In the genomic region with DNA sequence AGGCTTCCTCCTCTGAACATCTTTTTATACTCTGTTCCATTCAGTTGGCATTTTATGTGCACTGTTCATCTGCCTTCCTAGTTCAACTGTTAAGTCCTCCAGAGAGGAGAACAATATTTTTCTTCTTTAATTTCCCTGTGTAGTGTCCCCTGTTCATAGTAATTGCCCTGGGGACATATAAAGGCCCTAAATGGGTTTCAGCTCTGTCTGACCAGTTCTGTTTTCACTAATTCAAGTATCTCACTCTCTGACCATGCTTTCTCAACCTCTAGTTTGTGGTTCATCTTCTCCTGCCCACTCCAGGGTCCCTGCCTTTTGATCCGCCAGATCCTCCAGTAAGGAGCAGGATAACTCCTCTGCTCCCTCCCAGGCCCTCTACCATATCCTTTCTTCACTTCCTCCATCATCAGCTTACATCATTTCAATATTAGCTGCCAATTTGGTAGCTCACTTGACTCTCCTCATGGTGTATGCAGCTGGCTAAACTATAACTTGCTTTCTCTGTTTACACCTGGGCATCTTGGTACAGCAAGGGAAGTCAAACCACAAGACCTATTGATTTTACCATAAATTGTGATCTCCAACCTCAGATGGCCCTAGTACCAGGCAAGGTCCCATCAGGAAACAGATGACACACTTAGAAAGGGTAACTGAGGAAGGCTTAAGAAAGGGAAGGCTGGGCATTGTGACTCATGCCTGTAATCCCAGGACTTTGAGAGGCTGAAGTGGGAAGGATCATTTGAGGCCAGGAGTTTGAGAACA, we compare ENCODE assay signal across 16 cellular contexts. TPM values are rescaled to one million over a fixed set of nuclear protein-coding genes. Genes with fewer than 3 reads are reported as not detected.
DNase-seq lines count a peak whose midpoint lies in the region; ATAC-seq lines count a peak whose summit lies in the region.
"Had no signal": no experiment of that assay in that cellular context is flagged by ENCODE, and none has a peak within 500 bp of the region (broad histone marks: within the 10 kb centered on the region; RNA-seq: fewer than 3 reads in every experiment).

No MANE protein-coding gene starts in this region.

- no peak for DNase-seq in T-helper 2 cell treated with Interferon-gamma antibody and Interleukin-4, amounts not matched to agents 5 μg/mL and 100 μg/mL, for 36 hours (ENCODE audit: low spot score)
- no peak for DNase-seq in T-helper 2 cell
- DNase-seq in activated naive CD8-positive, alpha-beta T cell treated with anti-CD3 and anti-CD28 coated beads, Interleukin-2, amount 10 ng/mL, durations not matched to agents 7 days and 5 days, result no peak
- DNase-seq in SW 1271 (lab: John Stamatoyannopoulos, UW), result no peak
- DNase-seq in activated CD4-positive, alpha-beta T cell treated with anti-CD3 and anti-CD28 coated beads for 48 hours, result no peak
- DNase-seq: 8988T; left ventricle myocardium inferior; SJCRH30; stimulated activated CD4-positive, alpha-beta T cell treated with anti-CD3 and anti-CD28 coated beads, Interleukin-4, amount 100 ng/mL, for 4 hours; tibial artery had no signal

- peaks cover 43% of the 10 kb centered on the region for H3K4me1 Mint-ChIP-seq in T-helper 2 cell treated with Interferon-gamma antibody and Interleukin-4, amounts not matched to agents 5 μg/mL and 100 μg/mL, for 36 hours (ENCODE audit: low read depth)
- H3K4me1 Mint-ChIP-seq in activated naive CD8-positive, alpha-beta T cell treated with anti-CD3 and anti-CD28 coated beads, Interleukin-2, amount 10 ng/mL, durations not matched to agents 7 days and 5 days, result peaks cover 42% of the 10 kb centered on the region

- no peaks in the 10 kb centered on the region for H3K9me3 Mint-ChIP-seq in T-helper 2 cell treated with Interferon-gamma antibody and Interleukin-4, amounts not matched to agents 5 μg/mL and 100 μg/mL, for 36 hours
- H3K9me3 Mint-ChIP-seq in activated naive CD8-positive, alpha-beta T cell treated with anti-CD3 and anti-CD28 coated beads, Interleukin-2, amount 10 ng/mL, durations not matched to agents 7 days and 5 days, result peaks cover 3% of the 10 kb centered on the region

- peak overlapping the region; percentile 30 for H3K4me3 Mint-ChIP-seq in T-helper 2 cell treated with Interferon-gamma antibody and Interleukin-4, amounts not matched to agents 5 μg/mL and 100 μg/mL, for 36 hours
- H3K4me3 Mint-ChIP-seq in activated naive CD8-positive, alpha-beta T cell treated with anti-CD3 and anti-CD28 coated beads, Interleukin-2, amount 10 ng/mL, durations not matched to agents 7 days and 5 days, result peak overlapping the region; percentile 66

- ATAC-seq in GM19467 (IDR thresholded peaks at IDR 0.05; ENCODE audit: unreplicated experiment) (peak; percentile 52), HG03045 (IDR thresholded peaks at IDR 0.05; ENCODE audit: unreplicated experiment) (peak; percentile 30), GM18519 (IDR thresholded peaks at IDR 0.05; ENCODE audit: low FRiP score, unreplicated experiment) (no peak)
- no peak for ATAC-seq in activated naive CD8-positive, alpha-beta T cell treated with anti-CD3 and anti-CD28 coated beads, Interleukin-2, amount 10 ng/mL, durations not matched to agents 7 days and 5 days (ENCODE audit: low read depth)

- peak overlapping the region; percentile 71 for H3K27ac Mint-ChIP-seq in T-helper 2 cell treated with Interferon-gamma antibody and Interleukin-4, amounts not matched to agents 5 μg/mL and 100 μg/mL, for 36 hours
- peak overlapping the region; percentile 84 for H3K27ac Mint-ChIP-seq in activated naive CD8-positive, alpha-beta T cell treated with anti-CD3 and anti-CD28 coated beads, Interleukin-2, amount 10 ng/mL, durations not matched to agents 7 days and 5 days

- H3K27me3 Mint-ChIP-seq in T-helper 2 cell treated with Interferon-gamma antibody and Interleukin-4, amounts not matched to agents 5 μg/mL and 100 μg/mL, for 36 hours (ENCODE audit: low read depth), result no peaks in the 10 kb centered on the region
- H3K27me3 Mint-ChIP-seq in activated naive CD8-positive, alpha-beta T cell treated with anti-CD3 and anti-CD28 coated beads, Interleukin-2, amount 10 ng/mL, durations not matched to agents 7 days and 5 days, result no peaks in the 10 kb centered on the region

- POLR2A ChIA-PET in activated naive CD8-positive, alpha-beta T cell treated with anti-CD3 and anti-CD28 coated beads, Interleukin-2, amount 10 ng/mL, durations not matched to agents 7 days and 5 days (lab: Charles Lee), result interaction anchor here (0.6 to 2.9 kb wide), 6 partner anchors 10 to 77 kb away, joined by 3 to 24 read pairs (median 11); a partner anchor contains a TSS

- peaks cover 5% of the 10 kb centered on the region for H3K36me3 Mint-ChIP-seq in T-helper 2 cell treated with Interferon-gamma antibody and Interleukin-4, amounts not matched to agents 5 μg/mL and 100 μg/mL, for 36 hours (ENCODE audit: low read depth)
- peaks cover 6% of the 10 kb centered on the region for H3K36me3 Mint-ChIP-seq in activated naive CD8-positive, alpha-beta T cell treated with anti-CD3 and anti-CD28 coated beads, Interleukin-2, amount 10 ng/mL, durations not matched to agents 7 days and 5 days

RNA-seq across cellular contexts. Expression of a gene that starts 17.7 kb away (rescaled TPM):
- total RNA-seq in activated naive CD8-positive, alpha-beta T cell treated with anti-CD3 and anti-CD28 coated beads, Interleukin-2, amount 10 ng/mL, durations not matched to agents 7 days and 5 days, result under 1 TPM in 1 of 2 experiments, not detected in 1; 0.20 TPM
- total RNA-seq: H4, NCI-H460, osteocyte had no signal

Comparison
In these comparisons a context has a peak if more than half of its experiments do, and no peak if none do; other contexts are left out.
1. ATAC-seq: peak in GM19467 (single experiment) and HG03045 (single experiment); none in activated naive CD8-positive, alpha-beta T cell treated with anti-CD3 and anti-CD28 coated beads, Interleukin-2, amount 10 ng/mL, durations not matched to agents 7 days and 5 days (single experiment) and GM18519 (single experiment).